Comparison of ENCODE assay signal across 8 cellular contexts in genomic region chr20:56628015-56628872, GRCh38.
A peak's percentile ranks its signal among the peaks of the same experiment; 100 is the strongest.
DNase-seq lines count a peak whose midpoint lies in the region; ATAC-seq lines count a peak whose summit lies in the region.

No MANE protein-coding gene starts in this region.

- peaks cover 6% of the 10 kb centered on the region for H3K36me3 ChIP-seq in iPS-15b (ENCODE audit: control insufficient read depth, insufficient read depth, low read length)

- peaks cover 37% of the 10 kb centered on the region for H3K27me3 ChIP-seq in iPS-15b (ENCODE audit: control insufficient read depth, insufficient read depth, low read length)

- H3K9ac ChIP-seq in iPS-15b (ENCODE audit: low read depth, low read length) = no peak overlapping the region

- H3K9me3 ChIP-seq in iPS-15b (ENCODE audit: control insufficient read depth, insufficient read depth, low read length) = no peaks in the 10 kb centered on the region

- H3K4me3 ChIP-seq in iPS-15b (ENCODE audit: low read depth, low read length) = peak overlapping the region; percentile 74

- H3K27me3 Mint-ChIP-seq in stimulated activated naive CD8-positive, alpha-beta T cell treated with anti-CD3 and anti-CD28 coated beads, Interleukin-15, amount 100 ng/mL, for 72 hours = peaks cover 96% of the 10 kb centered on the region

- peak; percentile 29 for ATAC-seq in stimulated activated naive CD8-positive, alpha-beta T cell treated with anti-CD3 and anti-CD28 coated beads, Interleukin-15, amount 100 ng/mL, for 72 hours

- H3K9me3 Mint-ChIP-seq in stimulated activated naive CD8-positive, alpha-beta T cell treated with anti-CD3 and anti-CD28 coated beads, Interleukin-15, amount 100 ng/mL, for 72 hours = no peaks in the 10 kb centered on the region

- peaks cover 32% of the 10 kb centered on the region for H3K4me1 Mint-ChIP-seq in stimulated activated naive CD8-positive, alpha-beta T cell treated with anti-CD3 and anti-CD28 coated beads, Interleukin-15, amount 100 ng/mL, for 72 hours

- H3K27ac Mint-ChIP-seq in stimulated activated naive CD8-positive, alpha-beta T cell treated with anti-CD3 and anti-CD28 coated beads, Interleukin-15, amount 100 ng/mL, for 72 hours = no peak overlapping the region

- DNase-seq in SIG-M5 treated with dmso at 0.1 percent for 504 hours (lab: John Stamatoyannopoulos, UW; ENCODE audit: unreplicated experiment) (peak; percentile 39), SIG-M5 (lab: John Stamatoyannopoulos, UW) (no peak), NCI-H69 (lab: John Stamatoyannopoulos, UW) (no peak), DMS114 treated with DMSO at 0.1 percent for 48 hours (lab: John Stamatoyannopoulos, UW; ENCODE audit: unreplicated experiment) (no peak), NCI-H524 treated with DMSO at 0.1 percent for 48 hours (lab: John Stamatoyannopoulos, UW) (no peak)
- DNase-seq in activated T-cell treated with anti-CD3 and anti-CD28 coated beads, Interleukin-2, amount 50 U/mL, for 48 hours = peak; percentile 22 to 38
- DNase-seq in stimulated activated naive CD8-positive, alpha-beta T cell treated with anti-CD3 and anti-CD28 coated beads, Interleukin-15, amount 100 ng/mL, for 72 hours = no peak

- peak overlapping the region; percentile 66 to 69 for H3K4me3 Mint-ChIP-seq in stimulated activated naive CD8-positive, alpha-beta T cell treated with anti-CD3 and anti-CD28 coated beads, Interleukin-15, amount 100 ng/mL, for 72 hours

- H3K4me1 ChIP-seq in iPS-15b (ENCODE audit: control insufficient read depth, insufficient read depth, low read length) = peaks cover 18% of the 10 kb centered on the region

Comparison
In these comparisons a context has a peak if more than half of its experiments do, and no peak if none do; other contexts are left out.
1. DNase-seq: peak in SIG-M5 treated with dmso at 0.1 percent for 504 hours (single experiment) and activated T-cell treated with anti-CD3 and anti-CD28 coated beads, Interleukin-2, amount 50 U/mL, for 48 hours (2 of 2); none in SIG-M5 (single experiment), stimulated activated naive CD8-positive, alpha-beta T cell treated with anti-CD3 and anti-CD28 coated beads, Interleukin-15, amount 100 ng/mL, for 72 hours (0 of 2), NCI-H69 (single experiment), DMS114 treated with DMSO at 0.1 percent for 48 hours (single experiment) and NCI-H524 treated with DMSO at 0.1 percent for 48 hours (single experiment).